Comparison of ENCODE assay signal across 22 cellular contexts in genomic region chr15:41480396-41481140, GRCh38. TPM values are rescaled to one million over a fixed set of nuclear protein-coding genes. Genes with fewer than 3 reads are reported as not detected.
A peak's percentile ranks its signal among the peaks of the same experiment; 100 is the strongest.
DNase-seq lines count a peak whose midpoint lies in the region; ATAC-seq, FAIRE-seq and TF ChIP-seq lines count a peak whose summit lies in the region.
"Had no signal": no experiment of that assay in that cellular context is flagged by ENCODE, and none has a peak within 500 bp of the region (broad histone marks: within the 10 kb centered on the region; RNA-seq: fewer than 3 reads in every experiment).

No MANE protein-coding gene starts in this region.

- H3K27ac ChIP-seq in kidney (ENCODE audit: low read depth in 2 of 2, low read length in 2 of 2) (no peak overlapping the region), Peyer's patch (no peak overlapping the region)
- H3K27ac ChIP-seq: C4-2B had no signal

- H3K36me3 ChIP-seq in kidney (ENCODE audit: control insufficient read depth in 1 of 2, insufficient read depth in 2 of 2, low read length in 2 of 2) (peaks cover 39 to 58% of the 10 kb centered on the region in 2 donors), Peyer's patch (peaks cover 0 to 72% (median 2%) of the 10 kb centered on the region in 3 donors)

- POLR2A ChIA-PET in activated naive CD8-positive, alpha-beta T cell treated with anti-CD3 and anti-CD28 coated beads, Interleukin-2, amount 10 ng/mL, durations not matched to agents 7 days and 5 days (lab: Charles Lee), result no interaction called here
- POLR2A ChIA-PET in activated CD8-positive, alpha-beta T cell treated with anti-CD3 and anti-CD28 coated beads, Interleukin-2, amount 10 ng/mL, durations not matched to agents 7 days and 5 days (lab: Charles Lee), result no interaction called here

- no peak overlapping the region for H3K9ac ChIP-seq in kidney (ENCODE audit: low read length in 2 of 2)

- no peak overlapping the region for H3K4me3 ChIP-seq in kidney (ENCODE audit: low read length in 2 of 2)
- H3K4me3 ChIP-seq in Peyer's patch, result no peak overlapping the region

- no peaks in the 10 kb centered on the region for H3K27me3 Mint-ChIP-seq in activated naive CD8-positive, alpha-beta T cell treated with anti-CD3 and anti-CD28 coated beads, Interleukin-2, amount 10 ng/mL, durations not matched to agents 7 days and 5 days
- H3K27me3 Mint-ChIP-seq in activated naive CD8-positive, alpha-beta T cell treated with anti-CD3 and anti-CD28 coated beads for 36 hours, result no peaks in the 10 kb centered on the region
- no peaks in the 10 kb centered on the region for H3K27me3 Mint-ChIP-seq in activated CD8-positive, alpha-beta T cell treated with anti-CD3 and anti-CD28 coated beads, Interleukin-2, amount 10 ng/mL, durations not matched to agents 7 days and 5 days (ENCODE audit: low read depth)
- no peaks in the 10 kb centered on the region for H3K27me3 Mint-ChIP-seq in type B pancreatic cell

- DNase-seq in activated naive CD8-positive, alpha-beta T cell treated with anti-CD3 and anti-CD28 coated beads, Interleukin-2, amount 10 ng/mL, durations not matched to agents 7 days and 5 days, result peak; percentile 4
- DNase-seq in activated naive CD8-positive, alpha-beta T cell treated with anti-CD3 and anti-CD28 coated beads for 36 hours, result no peak
- DNase-seq in activated CD8-positive, alpha-beta T cell treated with anti-CD3 and anti-CD28 coated beads, Interleukin-2, amount 10 ng/mL, durations not matched to agents 7 days and 5 days, result no peak
- DNase-seq in kidney (peak; percentile 52), type B pancreatic cell (ENCODE audit: extremely low spot score, unreplicated experiment) (no peak), Peyer's patch (no peak)
- DNase-seq in activated CD8-positive, alpha-beta memory T cell treated with anti-CD3 and anti-CD28 coated beads, Interleukin-2, amount 50 U/mL, for 4 hours, result no peak
- DNase-seq: AML-193, DMS53, GDM1, Kasumi-1, NCI-H1694, NCI-H2081, NCI-H2171, NCI-H526, OCI-M1, SHP77 had no signal

- H3K4me3 Mint-ChIP-seq in activated naive CD8-positive, alpha-beta T cell treated with anti-CD3 and anti-CD28 coated beads, Interleukin-2, amount 10 ng/mL, durations not matched to agents 7 days and 5 days, result no peak overlapping the region
- no peak overlapping the region for H3K4me3 Mint-ChIP-seq in activated naive CD8-positive, alpha-beta T cell treated with anti-CD3 and anti-CD28 coated beads for 36 hours
- H3K4me3 Mint-ChIP-seq in activated CD8-positive, alpha-beta T cell treated with anti-CD3 and anti-CD28 coated beads, Interleukin-2, amount 10 ng/mL, durations not matched to agents 7 days and 5 days, result no peak overlapping the region
- no peak overlapping the region for H3K4me3 Mint-ChIP-seq in type B pancreatic cell

- no peaks in the 10 kb centered on the region for H3K9me3 Mint-ChIP-seq in activated naive CD8-positive, alpha-beta T cell treated with anti-CD3 and anti-CD28 coated beads, Interleukin-2, amount 10 ng/mL, durations not matched to agents 7 days and 5 days
- H3K9me3 Mint-ChIP-seq in activated naive CD8-positive, alpha-beta T cell treated with anti-CD3 and anti-CD28 coated beads for 36 hours, result no peaks in the 10 kb centered on the region
- no peaks in the 10 kb centered on the region for H3K9me3 Mint-ChIP-seq in activated CD8-positive, alpha-beta T cell treated with anti-CD3 and anti-CD28 coated beads, Interleukin-2, amount 10 ng/mL, durations not matched to agents 7 days and 5 days (ENCODE audit: insufficient read depth)
- no peaks in the 10 kb centered on the region for H3K9me3 Mint-ChIP-seq in type B pancreatic cell

- H3K9me3 ChIP-seq in kidney (ENCODE audit: control insufficient read depth in 1 of 2, low read length in 2 of 2), result no peaks in the 10 kb centered on the region
- H3K9me3 ChIP-seq in Peyer's patch, result no peaks in the 10 kb centered on the region

- H3K4me1 Mint-ChIP-seq in activated naive CD8-positive, alpha-beta T cell treated with anti-CD3 and anti-CD28 coated beads, Interleukin-2, amount 10 ng/mL, durations not matched to agents 7 days and 5 days, result peaks cover 15% of the 10 kb centered on the region
- H3K4me1 Mint-ChIP-seq in activated naive CD8-positive, alpha-beta T cell treated with anti-CD3 and anti-CD28 coated beads for 36 hours, result peaks cover 25% of the 10 kb centered on the region
- peaks cover 20% of the 10 kb centered on the region for H3K4me1 Mint-ChIP-seq in activated CD8-positive, alpha-beta T cell treated with anti-CD3 and anti-CD28 coated beads, Interleukin-2, amount 10 ng/mL, durations not matched to agents 7 days and 5 days (ENCODE audit: low read depth)
- no peaks in the 10 kb centered on the region for H3K4me1 Mint-ChIP-seq in type B pancreatic cell (ENCODE audit: unreplicated experiment)

- peaks cover 36% of the 10 kb centered on the region for H3K36me3 Mint-ChIP-seq in activated naive CD8-positive, alpha-beta T cell treated with anti-CD3 and anti-CD28 coated beads, Interleukin-2, amount 10 ng/mL, durations not matched to agents 7 days and 5 days
- H3K36me3 Mint-ChIP-seq in activated naive CD8-positive, alpha-beta T cell treated with anti-CD3 and anti-CD28 coated beads for 36 hours, result peaks cover 31% of the 10 kb centered on the region
- H3K36me3 Mint-ChIP-seq in activated CD8-positive, alpha-beta T cell treated with anti-CD3 and anti-CD28 coated beads, Interleukin-2, amount 10 ng/mL, durations not matched to agents 7 days and 5 days (ENCODE audit: low read depth), result peaks cover 66% of the 10 kb centered on the region
- peaks cover 41% of the 10 kb centered on the region for H3K36me3 Mint-ChIP-seq in type B pancreatic cell

- CTCF ChIA-PET in activated CD8-positive, alpha-beta T cell treated with anti-CD3 and anti-CD28 coated beads, Interleukin-2, amount 10 ng/mL, durations not matched to agents 7 days and 5 days (lab: Charles Lee), result interaction anchor here (1.9 to 6.8 kb wide), 2 partner anchors 14 to 15 kb away, joined by 9 to 47 read pairs; no protein-coding TSS in a partner anchor

- FAIRE-seq in kidney (lab: Jason Lieb, UNC), result no peak
- FAIRE-seq: D721Med, GM18507 had no signal

- no peak for TF ChIP-seq POLR2A in Peyer's patch (IDR thresholded peaks at IDR 0.05)

- H3K4me1 ChIP-seq in kidney (ENCODE audit: control insufficient read depth in 1 of 2, insufficient read depth in 1 of 2, low read depth in 1 of 2, low read length in 2 of 2) (no peaks in the 10 kb centered on the region), Peyer's patch (peaks cover 0 to 3% (median 0%) of the 10 kb centered on the region in 4 donors)

- no peaks in the 10 kb centered on the region for H3K27me3 ChIP-seq in Peyer's patch

- intact Hi-C loops in kidney (cut with DNase I), result no loop called here

- H3K27ac Mint-ChIP-seq in activated naive CD8-positive, alpha-beta T cell treated with anti-CD3 and anti-CD28 coated beads, Interleukin-2, amount 10 ng/mL, durations not matched to agents 7 days and 5 days, result no peak overlapping the region
- no peak overlapping the region for H3K27ac Mint-ChIP-seq in activated naive CD8-positive, alpha-beta T cell treated with anti-CD3 and anti-CD28 coated beads for 36 hours
- peak overlapping the region; percentile 25 for H3K27ac Mint-ChIP-seq in activated CD8-positive, alpha-beta T cell treated with anti-CD3 and anti-CD28 coated beads, Interleukin-2, amount 10 ng/mL, durations not matched to agents 7 days and 5 days
- H3K27ac Mint-ChIP-seq in type B pancreatic cell, result peak overlapping the region; percentile 23

- TF ChIP-seq CTCF in kidney (IDR thresholded peaks at IDR 0.05; ENCODE audit: borderline replicate concordance, extremely low read depth, insufficient read depth), result no peak
- TF ChIP-seq CTCF in type B pancreatic cell (conservative IDR thresholded peaks at IDR 0.05), result no peak
- TF ChIP-seq CTCF in Peyer's patch (IDR thresholded peaks at IDR 0.05), result no peak

- no peak for ATAC-seq in activated naive CD8-positive, alpha-beta T cell treated with anti-CD3 and anti-CD28 coated beads, Interleukin-2, amount 10 ng/mL, durations not matched to agents 7 days and 5 days (ENCODE audit: low read depth)
- no peak for ATAC-seq in activated CD8-positive, alpha-beta T cell treated with anti-CD3 and anti-CD28 coated beads, Interleukin-2, amount 10 ng/mL, durations not matched to agents 7 days and 5 days
- no peak for ATAC-seq in HG02981 (IDR thresholded peaks at IDR 0.05; ENCODE audit: unreplicated experiment)

RNA-seq across cellular contexts. Expression of gene ITPKA, which starts 13.1 kb away (rescaled TPM):
- under 1 TPM in 1 of 2 experiments, not detected in 1; 0.25 TPM for total RNA-seq in activated naive CD8-positive, alpha-beta T cell treated with anti-CD3 and anti-CD28 coated beads, Interleukin-2, amount 10 ng/mL, durations not matched to agents 7 days and 5 days
- total RNA-seq in activated naive CD8-positive, alpha-beta T cell treated with anti-CD3 and anti-CD28 coated beads for 36 hours, result 1 to 10 TPM; 1.3 to 1.6 TPM
- total RNA-seq in activated CD8-positive, alpha-beta T cell treated with anti-CD3 and anti-CD28 coated beads, Interleukin-2, amount 10 ng/mL, durations not matched to agents 7 days and 5 days, result under 1 TPM; 0.24 to 0.29 TPM
- 0.66 TPM for total RNA-seq in kidney
- polyA plus RNA-seq in kidney (ENCODE audit: insufficient read depth, low read depth, low replicate concordance), result not detected
- 1.5 and 1.9 TPM in 2 replicates for total RNA-seq in type B pancreatic cell (ENCODE audit: low replicate concordance)
- total RNA-seq in Peyer's patch, result 10 to 100 TPM; 28.9 to 95.6 (median 93.9) TPM

RNA-seq across cellular contexts. Expression of gene LTK, which starts 33.1 kb away (rescaled TPM):
- total RNA-seq in activated naive CD8-positive, alpha-beta T cell treated with anti-CD3 and anti-CD28 coated beads, Interleukin-2, amount 10 ng/mL, durations not matched to agents 7 days and 5 days, result 1 to 10 TPM; 1.6 to 1.9 TPM
- total RNA-seq in activated naive CD8-positive, alpha-beta T cell treated with anti-CD3 and anti-CD28 coated beads for 36 hours, result under 1 TPM in 1 of 2 experiments, not detected in 1; 0.16 TPM
- total RNA-seq in activated CD8-positive, alpha-beta T cell treated with anti-CD3 and anti-CD28 coated beads, Interleukin-2, amount 10 ng/mL, durations not matched to agents 7 days and 5 days, result under 1 TPM; 0.21 TPM
- total RNA-seq in kidney (0.91 TPM), type B pancreatic cell (ENCODE audit: low replicate concordance) (0.51 and 0.55 TPM in 2 replicates), Peyer's patch (10 to 100 TPM in 3 of 4 donors, not detected in 1; 13.8 to 39.0 (median 26.3) TPM)
- polyA plus RNA-seq in kidney (ENCODE audit: insufficient read depth, low read depth, low replicate concordance), result 6.7 TPM
- total RNA-seq: MCF 10A had no signal

Comparison
In these comparisons a context has a peak if more than half of its experiments do, and no peak if none do; other contexts are left out.
1. DNase-seq: peak in activated naive CD8-positive, alpha-beta T cell treated with anti-CD3 and anti-CD28 coated beads, Interleukin-2, amount 10 ng/mL, durations not matched to agents 7 days and 5 days (single experiment) and kidney (single experiment); none in activated naive CD8-positive, alpha-beta T cell treated with anti-CD3 and anti-CD28 coated beads for 36 hours (single experiment), activated CD8-positive, alpha-beta T cell treated with anti-CD3 and anti-CD28 coated beads, Interleukin-2, amount 10 ng/mL, durations not matched to agents 7 days and 5 days (single experiment), type B pancreatic cell (single experiment), activated CD8-positive, alpha-beta memory T cell treated with anti-CD3 and anti-CD28 coated beads, Interleukin-2, amount 50 U/mL, for 4 hours (single experiment) and Peyer's patch (0 of 3).
2. H3K27ac Mint-ChIP-seq: peak in activated CD8-positive, alpha-beta T cell treated with anti-CD3 and anti-CD28 coated beads, Interleukin-2, amount 10 ng/mL, durations not matched to agents 7 days and 5 days (single experiment) and type B pancreatic cell (single experiment); none in activated naive CD8-positive, alpha-beta T cell treated with anti-CD3 and anti-CD28 coated beads, Interleukin-2, amount 10 ng/mL, durations not matched to agents 7 days and 5 days (single experiment) and activated naive CD8-positive, alpha-beta T cell treated with anti-CD3 and anti-CD28 coated beads for 36 hours (single experiment).
3. RNA of gene ITPKA, which starts 13.1 kb away (total RNA-seq): 28.9 to 95.6 TPM in Peyer's patch; 1.5 to 1.9 TPM in type B pancreatic cell, 1.3 to 1.6 TPM in activated naive CD8-positive, alpha-beta T cell treated with anti-CD3 and anti-CD28 coated beads for 36 hours, 0.66 TPM in kidney (single experiment), 0.24 to 0.29 TPM in activated CD8-positive, alpha-beta T cell treated with anti-CD3 and anti-CD28 coated beads, Interleukin-2, amount 10 ng/mL, durations not matched to agents 7 days and 5 days and 0.25 TPM in activated naive CD8-positive, alpha-beta T cell treated with anti-CD3 and anti-CD28 coated beads, Interleukin-2, amount 10 ng/mL, durations not matched to agents 7 days and 5 days; every median in the first group is over 10 times any median in the second.